Comparison of ENCODE assay signal across 31 cellular contexts in genomic region chr9:114969269-114969668, GRCh38. TPM values are rescaled to one million over a fixed set of nuclear protein-coding genes. Genes with fewer than 3 reads are reported as not detected.
DNase-seq lines count a peak whose midpoint lies in the region; TF ChIP-seq lines count a peak whose summit lies in the region.
"Had no signal": no experiment of that assay in that cellular context is flagged by ENCODE, and none has a peak within 500 bp of the region (broad histone marks: within the 10 kb centered on the region; RNA-seq: fewer than 3 reads in every experiment).

No MANE protein-coding gene starts in this region.

- no peaks in the 10 kb centered on the region for H3K79me2 ChIP-seq in smooth muscle cell (ENCODE audit: low read depth)
- H3K79me2 ChIP-seq: parathyroid adenoma had no signal

- H3K4me3 Mint-ChIP-seq in activated naive CD4-positive, alpha-beta T cell treated with anti-CD3 and anti-CD28 coated beads, Interleukin-2, amount 50 U/mL, for 24 hours = peak overlapping the region; percentile 8
- H3K4me3 Mint-ChIP-seq: activated B cell treated with CpG ODN at 0.5 μM for 24 hours; activated CD4-positive, alpha-beta memory T cell treated with anti-CD3 and anti-CD28 coated beads for 36 hours; activated naive CD8-positive, alpha-beta T cell; neural crest cell had no signal

- no peak for TF ChIP-seq POLR2A in ovary (IDR thresholded peaks at IDR 0.05)

- H3K27me3 Mint-ChIP-seq in activated naive CD4-positive, alpha-beta T cell treated with anti-CD3 and anti-CD28 coated beads, Interleukin-2, amount 50 U/mL, for 24 hours = no peaks in the 10 kb centered on the region
- H3K27me3 Mint-ChIP-seq: activated B cell treated with CpG ODN at 0.5 μM for 24 hours; activated CD4-positive, alpha-beta memory T cell treated with anti-CD3 and anti-CD28 coated beads for 36 hours; activated naive CD8-positive, alpha-beta T cell had no signal

- peaks cover 28% of the 10 kb centered on the region for H3K4me1 Mint-ChIP-seq in activated naive CD4-positive, alpha-beta T cell treated with anti-CD3 and anti-CD28 coated beads, Interleukin-2, amount 50 U/mL, for 24 hours
- H3K4me1 Mint-ChIP-seq: neural crest cell had no signal

- H3K36me3 Mint-ChIP-seq in activated naive CD4-positive, alpha-beta T cell treated with anti-CD3 and anti-CD28 coated beads, Interleukin-2, amount 50 U/mL, for 24 hours = no peaks in the 10 kb centered on the region
- H3K36me3 Mint-ChIP-seq: activated CD4-positive, alpha-beta memory T cell treated with anti-CD3 and anti-CD28 coated beads for 36 hours had no signal

- H3K4me2 ChIP-seq in smooth muscle cell = peak overlapping the region; percentile 8

- peaks cover 11% of the 10 kb centered on the region for H3F3A ChIP-seq in smooth muscle cell (ENCODE audit: low read depth)

- no peaks in the 10 kb centered on the region for H3K36me3 ChIP-seq in HUES48 (ENCODE audit: control insufficient read depth, insufficient read depth, low read length)
- no peaks in the 10 kb centered on the region for H3K36me3 ChIP-seq in smooth muscle cell (ENCODE audit: low read depth)
- H3K36me3 ChIP-seq in ovary = no peaks in the 10 kb centered on the region
- H3K36me3 ChIP-seq: BE2C, colonic mucosa, SJSA1, stomach, thyroid gland had no signal

- no peak overlapping the region for H2AFZ ChIP-seq in smooth muscle cell (ENCODE audit: low read depth)
- H2AFZ ChIP-seq: parathyroid adenoma had no signal

- TF ChIP-seq EP300 in ovary (IDR thresholded peaks at IDR 0.05) = no peak

- H3K9ac ChIP-seq in HUES48 (ENCODE audit: low read depth, low read length) (no peak overlapping the region), smooth muscle cell (ENCODE audit: low read depth) (no peak overlapping the region)
- H3K9ac ChIP-seq: parathyroid adenoma had no signal

- H3K4me3 ChIP-seq in HUES48 (ENCODE audit: low read depth, low read length) (no peak overlapping the region), choroid plexus epithelial cell (ENCODE audit: low read depth, low read length) (no peak overlapping the region), smooth muscle cell (no peak overlapping the region), ovary (no peak overlapping the region)
- H3K4me3 ChIP-seq: colonic mucosa, SJSA1, stomach, thyroid gland had no signal

- TF ChIP-seq CTCF in choroid plexus epithelial cell (conservative IDR thresholded peaks at IDR 0.05; ENCODE audit: low read depth, low read length) = no peak
- no peak for TF ChIP-seq CTCF in smooth muscle cell (IDR thresholded peaks at IDR 0.05; ENCODE audit: borderline replicate concordance, insufficient read depth, poor library complexity, severe bottlenecking)
- TF ChIP-seq CTCF in ovary (IDR thresholded peaks at IDR 0.05) = no peak

- 66% methylated on average over 1 of the region's 1 CpG for WGBS in smooth muscle cell (ENCODE audit: low lambda C conversion rate)
- 44 to 79% (median 69%) methylated on average over 1 of the region's 1 CpG for WGBS in ovary, 3 donors

- no peak for DNase-seq in activated naive CD4-positive, alpha-beta T cell (lab: John Stamatoyannopoulos, UW)
- peak; percentile 3 for DNase-seq in choroid plexus epithelial cell (ENCODE audit: low read depth)
- no peak for DNase-seq in smooth muscle cell (lab: John Stamatoyannopoulos, UW; ENCODE audit: unreplicated experiment)
- no peak for DNase-seq in posterior vena cava (ENCODE audit: low spot score)
- no peak for DNase-seq in activated CD4-positive, CD25-positive, alpha-beta regulatory T cell (lab: John Stamatoyannopoulos, UW)
- DNase-seq in ovary = no peak
- DNase-seq: activated B cell treated with CpG ODN at 0.5 μM for 24 hours; activated CD4-positive, alpha-beta memory T cell treated with anti-CD3 and anti-CD28 coated beads for 36 hours; activated CD8-positive, alpha-beta memory T cell treated with anti-CD3 and anti-CD28 coated beads, Interleukin-2, amount 50 U/mL, for 48 hours; BE2C; colonic mucosa; DND-41; effector CD4-positive, alpha-beta T cell; GF-D8; hypothalamus; NCI-H1092 treated with DMSO at 0.1 percent for 48 hours; NCI-H1694 treated with DMSO at 0.1 percent for 48 hours; NCI-H2171; NCI-H510A; RPMI8226; small intestine; stomach; thyroid gland had no signal

- no peaks in the 10 kb centered on the region for H4K20me1 ChIP-seq in smooth muscle cell (ENCODE audit: low read depth)

- no peaks in the 10 kb centered on the region for H3K9me3 ChIP-seq in HUES48 (ENCODE audit: control insufficient read depth, insufficient read depth, low read length)
- no peaks in the 10 kb centered on the region for H3K9me3 ChIP-seq in smooth muscle cell (replicated peaks; ENCODE audit: low read depth)
- H3K9me3 ChIP-seq in ovary = no peaks in the 10 kb centered on the region
- H3K9me3 ChIP-seq: BE2C, colonic mucosa, SJSA1, stomach, thyroid gland had no signal

- H3K4me1 ChIP-seq in HUES48 (ENCODE audit: control insufficient read depth, insufficient read depth, low read length) (0 out of 2 replicates have a peak, but pooled peaks cover 11% of the 10 kb centered on the region), smooth muscle cell (ENCODE audit: low read depth) (peaks cover 6% of the 10 kb centered on the region), ovary (ENCODE audit: insufficient read depth) (no peaks in the 10 kb centered on the region)
- H3K4me1 ChIP-seq: BE2C, colonic mucosa, parathyroid adenoma, stomach, thyroid gland had no signal

- no peaks in the 10 kb centered on the region for H3K9me3 Mint-ChIP-seq in activated naive CD4-positive, alpha-beta T cell treated with anti-CD3 and anti-CD28 coated beads, Interleukin-2, amount 50 U/mL, for 24 hours
- H3K9me3 Mint-ChIP-seq: activated B cell treated with CpG ODN at 0.5 μM for 24 hours; activated CD4-positive, alpha-beta memory T cell treated with anti-CD3 and anti-CD28 coated beads for 36 hours; neural crest cell had no signal

- H3K27ac ChIP-seq in HUES48 (ENCODE audit: low read depth, low read length) (peak overlapping the region; percentile 80), smooth muscle cell (ENCODE audit: low read depth) (peak overlapping the region; percentile 56), ovary (no peak overlapping the region)
- H3K27ac ChIP-seq: colonic mucosa, epithelial cell of prostate, parathyroid adenoma, SJSA1, stomach, thyroid gland had no signal

- H3K27me3 ChIP-seq in HUES48 (ENCODE audit: control insufficient read depth, insufficient read depth, low read length) = no peaks in the 10 kb centered on the region
- no peaks in the 10 kb centered on the region for H3K27me3 ChIP-seq in smooth muscle cell (ENCODE audit: low read depth)
- no peaks in the 10 kb centered on the region for H3K27me3 ChIP-seq in ovary
- H3K27me3 ChIP-seq: BE2C, colonic mucosa, SJSA1, stomach, thyroid gland had no signal

- intact Hi-C loops in posterior vena cava (cut with DNase I) (no loop called here), ovary (cut with DNase I) (no loop called here)

- no peak overlapping the region for H3K27ac Mint-ChIP-seq in activated naive CD4-positive, alpha-beta T cell treated with anti-CD3 and anti-CD28 coated beads, Interleukin-2, amount 50 U/mL, for 24 hours
- H3K27ac Mint-ChIP-seq: activated B cell treated with CpG ODN at 0.5 μM for 24 hours; activated CD4-positive, alpha-beta memory T cell treated with anti-CD3 and anti-CD28 coated beads for 36 hours; activated T-helper 2 cell treated with anti-CD3 and anti-CD28 coated beads, Interferon-gamma antibody, Interleukin-2, Interleukin-4, amounts not matched to agents 10 μg/mL and 5 μg/mL and 100 μg/mL, durations not matched to agents 14 hours and 24 hours and 36 hours had no signal

RNA-seq across cellular contexts. Expression of gene TNFSF8, which starts 38.9 kb away (rescaled TPM):
- total RNA-seq in smooth muscle cell (not detected in 2 replicates), posterior vena cava (1 to 10 TPM; 2.9 to 3.0 TPM), ovary (1 to 10 TPM in 4 of 7 donors, under 1 TPM in 3; 0.45 to 1.6 (median 1.0) TPM)
- polyA plus RNA-seq in smooth muscle cell (not detected in 2 replicates), ovary (1 to 10 TPM in 1 of 2 donors, under 1 TPM in 1; 0.38 to 5.2 TPM)
- total RNA-seq: neural crest cell, SJSA1 had no signal

Comparison
In these comparisons a context has a peak if more than half of its experiments do, and no peak if none do; other contexts are left out.
1. H3K27ac ChIP-seq: peak in HUES48 (single experiment) and smooth muscle cell (single experiment); none in ovary (0 of 2).